28 cellular contexts compared by ENCODE assay signal in genomic region chr9:130881516-130881915, GRCh38. TPM values are rescaled to one million over a fixed set of nuclear protein-coding genes. Genes with fewer than 3 reads are reported as not detected.
DNase-seq lines count a peak whose midpoint lies in the region; ATAC-seq and TF ChIP-seq lines count a peak whose summit lies in the region.
"Had no signal": no experiment of that assay in that cellular context is flagged by ENCODE, and none has a peak within 500 bp of the region (broad histone marks: within the 10 kb centered on the region; RNA-seq: fewer than 3 reads in every experiment).

No MANE protein-coding gene starts in this region.

- no peak overlapping the region for H3K9ac ChIP-seq in endodermal cell (ENCODE audit: extremely low read depth, low read length, poor library complexity, severe bottlenecking)
- H3K9ac ChIP-seq: BLaER1 had no signal

- no peak overlapping the region for H3K27ac ChIP-seq in endodermal cell (ENCODE audit: low read depth, low read length)
- H3K27ac ChIP-seq: BLaER1 had no signal

- peaks cover 59% of the 10 kb centered on the region for H3K36me3 ChIP-seq in endodermal cell (ENCODE audit: control insufficient read depth, insufficient read depth, low read length)

- H3K4me1 Mint-ChIP-seq in stimulated activated naive CD8-positive, alpha-beta T cell treated with anti-CD3 and anti-CD28 coated beads, Interleukin-15, Interleukin-2, amounts not matched to agents 100 ng/mL and 50 ng/mL, for 24 hours (ENCODE audit: low read depth) = no peaks in the 10 kb centered on the region
- no peaks in the 10 kb centered on the region for H3K4me1 Mint-ChIP-seq in stimulated activated naive CD8-positive, alpha-beta T cell treated with anti-CD3 and anti-CD28 coated beads, Interleukin-15, amount 100 ng/mL, for 72 hours
- H3K4me1 Mint-ChIP-seq in endodermal cell (peaks cover 6% of the 10 kb centered on the region), glutamatergic neuron (ENCODE audit: low read depth, unreplicated experiment) (no peaks in the 10 kb centered on the region)
- H3K4me1 Mint-ChIP-seq: CD14-positive monocyte; CD4-positive, alpha-beta memory T cell; CD4-positive, CD25-positive, alpha-beta regulatory T cell; CD8-positive, alpha-beta memory T cell had no signal

- peaks cover 3% of the 10 kb centered on the region for H3K4me1 ChIP-seq in endodermal cell (ENCODE audit: control insufficient read depth, insufficient read depth, low read length)
- H3K4me1 ChIP-seq: BE2C, BLaER1 had no signal

- TF ChIP-seq CTCF in endodermal cell (conservative IDR thresholded peaks at IDR 0.05) (no peak), glutamatergic neuron (IDR thresholded peaks at IDR 0.05; ENCODE audit: partially characterized antibody, unreplicated experiment) (no peak)

- peak overlapping the region; percentile 45 for H3K27ac Mint-ChIP-seq in stimulated activated naive CD8-positive, alpha-beta T cell treated with anti-CD3 and anti-CD28 coated beads, Interleukin-15, Interleukin-2, amounts not matched to agents 100 ng/mL and 50 ng/mL, for 24 hours
- no peak overlapping the region for H3K27ac Mint-ChIP-seq in stimulated activated naive CD8-positive, alpha-beta T cell treated with anti-CD3 and anti-CD28 coated beads, Interleukin-15, amount 100 ng/mL, for 72 hours
- H3K27ac Mint-ChIP-seq in endodermal cell = peak overlapping the region; percentile 2
- H3K27ac Mint-ChIP-seq in glutamatergic neuron (ENCODE audit: unreplicated experiment) = peak overlapping the region; percentile 15
- H3K27ac Mint-ChIP-seq: CD4-positive, CD25-positive, alpha-beta regulatory T cell; CD8-positive, alpha-beta memory T cell had no signal

- no peak overlapping the region for H3K4me3 Mint-ChIP-seq in stimulated activated naive CD8-positive, alpha-beta T cell treated with anti-CD3 and anti-CD28 coated beads, Interleukin-15, Interleukin-2, amounts not matched to agents 100 ng/mL and 50 ng/mL, for 24 hours
- H3K4me3 Mint-ChIP-seq in stimulated activated naive CD8-positive, alpha-beta T cell treated with anti-CD3 and anti-CD28 coated beads, Interleukin-15, amount 100 ng/mL, for 72 hours = no peak overlapping the region
- H3K4me3 Mint-ChIP-seq in endodermal cell (no peak overlapping the region), glutamatergic neuron (ENCODE audit: unreplicated experiment) (no peak overlapping the region)
- H3K4me3 Mint-ChIP-seq: CD14-positive monocyte; CD4-positive, alpha-beta memory T cell; CD4-positive, CD25-positive, alpha-beta regulatory T cell; CD8-positive, alpha-beta memory T cell had no signal

- peaks cover 47% of the 10 kb centered on the region for H3K36me3 Mint-ChIP-seq in stimulated activated naive CD8-positive, alpha-beta T cell treated with anti-CD3 and anti-CD28 coated beads, Interleukin-15, Interleukin-2, amounts not matched to agents 100 ng/mL and 50 ng/mL, for 24 hours (ENCODE audit: low read depth)
- peaks cover 82% of the 10 kb centered on the region for H3K36me3 Mint-ChIP-seq in endodermal cell (ENCODE audit: low read depth)
- H3K36me3 Mint-ChIP-seq in glutamatergic neuron (ENCODE audit: unreplicated experiment) = no peaks in the 10 kb centered on the region

- DNase-seq in stimulated activated naive CD8-positive, alpha-beta T cell treated with anti-CD3 and anti-CD28 coated beads, Interleukin-15, amount 100 ng/mL, for 72 hours = no peak
- DNase-seq in endodermal cell (no peak), glutamatergic neuron (no peak), NCI-H524 (lab: John Stamatoyannopoulos, UW) (no peak)
- DNase-seq in activated CD4-positive, alpha-beta T cell treated with anti-CD3 and anti-CD28 coated beads for 1 hour = no peak
- DNase-seq: 8988T; ACHN; BE2C; C1 segment of cervical spinal cord; CD4-positive, alpha-beta memory T cell; CD4-positive, CD25-positive, alpha-beta regulatory T cell; CD8-positive, alpha-beta memory T cell; COR-L47; DMS 273 treated with DMSO at 0.1 percent for 48 hours; DMS153; DMS53; DMS79; DND-41; EL; GDM1 had no signal

- H3K4me3 ChIP-seq in endodermal cell (ENCODE audit: low read length) = no peak overlapping the region
- H3K4me3 ChIP-seq: BLaER1, GM12878 had no signal

- 86 to 94% methylated on average over 3 to 5 of the region's 6 CpGs for WGBS in endodermal cell (ENCODE audit: insufficient coverage in 1 of 2, insufficient read length in 1 of 2), 2 experiments

- no peaks in the 10 kb centered on the region for H3K27me3 Mint-ChIP-seq in stimulated activated naive CD8-positive, alpha-beta T cell treated with anti-CD3 and anti-CD28 coated beads, Interleukin-15, Interleukin-2, amounts not matched to agents 100 ng/mL and 50 ng/mL, for 24 hours
- H3K27me3 Mint-ChIP-seq in stimulated activated naive CD8-positive, alpha-beta T cell treated with anti-CD3 and anti-CD28 coated beads, Interleukin-15, amount 100 ng/mL, for 72 hours = no peaks in the 10 kb centered on the region
- no peaks in the 10 kb centered on the region for H3K27me3 Mint-ChIP-seq in endodermal cell (ENCODE audit: insufficient read depth)
- H3K27me3 Mint-ChIP-seq in glutamatergic neuron (ENCODE audit: unreplicated experiment) = peaks cover 8% of the 10 kb centered on the region
- H3K27me3 Mint-ChIP-seq: CD4-positive, alpha-beta memory T cell; CD4-positive, CD25-positive, alpha-beta regulatory T cell; CD8-positive, alpha-beta memory T cell had no signal

- no peaks in the 10 kb centered on the region for H3K27me3 ChIP-seq in endodermal cell (ENCODE audit: control insufficient read depth, insufficient read depth, low read length, poor library complexity, severe bottlenecking)
- H3K27me3 ChIP-seq: BE2C, BLaER1 had no signal

- ATAC-seq in stimulated activated naive CD8-positive, alpha-beta T cell treated with anti-CD3 and anti-CD28 coated beads, Interleukin-15, amount 100 ng/mL, for 72 hours = no peak
- ATAC-seq: GM12878 had no signal

- no peaks in the 10 kb centered on the region for H3K9me3 ChIP-seq in endodermal cell (ENCODE audit: control insufficient read depth, low read length)
- H3K9me3 ChIP-seq: BE2C, BLaER1 had no signal

- H3K9me3 Mint-ChIP-seq in stimulated activated naive CD8-positive, alpha-beta T cell treated with anti-CD3 and anti-CD28 coated beads, Interleukin-15, Interleukin-2, amounts not matched to agents 100 ng/mL and 50 ng/mL, for 24 hours = no peaks in the 10 kb centered on the region
- H3K9me3 Mint-ChIP-seq in stimulated activated naive CD8-positive, alpha-beta T cell treated with anti-CD3 and anti-CD28 coated beads, Interleukin-15, amount 100 ng/mL, for 72 hours = no peaks in the 10 kb centered on the region
- H3K9me3 Mint-ChIP-seq in endodermal cell (no peaks in the 10 kb centered on the region), glutamatergic neuron (ENCODE audit: unreplicated experiment) (peaks cover 6% of the 10 kb centered on the region)
- H3K9me3 Mint-ChIP-seq: CD14-positive monocyte; CD4-positive, CD25-positive, alpha-beta regulatory T cell; CD8-positive, alpha-beta memory T cell had no signal

RNA-seq across cellular contexts. Expression of gene QRFP, which starts 15.1 kb away (rescaled TPM):
- total RNA-seq in endodermal cell (not detected), glutamatergic neuron (ENCODE audit: unreplicated experiment) (not detected)
- polyA plus RNA-seq in endodermal cell (2013, experiment 1 of 2) = not detected
- not detected for polyA plus RNA-seq in endodermal cell (2013, experiment 2 of 2)
- total RNA-seq: A673; CD4-positive, alpha-beta memory T cell; CD4-positive, CD25-positive, alpha-beta regulatory T cell; CD8-positive, alpha-beta memory T cell; Daoy; G401; GM12878 had no signal
- polyA plus RNA-seq: AG04450; CD4-positive, alpha-beta memory T cell; CD4-positive, CD25-positive, alpha-beta regulatory T cell; CD8-positive, alpha-beta memory T cell; GM12878 had no signal

RNA-seq across cellular contexts. Expression of gene ABL1, which starts 46.5 kb away (rescaled TPM):
- 10 to 100 TPM; 78.8 to 94.1 TPM for total RNA-seq in endodermal cell
- polyA plus RNA-seq in endodermal cell (2013, experiment 1 of 2) = 62.3 TPM
- 60.4 TPM for polyA plus RNA-seq in endodermal cell (2013, experiment 2 of 2)
- total RNA-seq in glutamatergic neuron (ENCODE audit: unreplicated experiment) = 118 TPM

RNA-seq across cellular contexts. Expression of gene FIBCD1, which starts 57.5 kb away (rescaled TPM):
- total RNA-seq in endodermal cell = 1 to 10 TPM; 2.8 to 3.7 TPM
- 4.3 TPM for polyA plus RNA-seq in endodermal cell (2013, experiment 1 of 2)
- polyA plus RNA-seq in endodermal cell (2013, experiment 2 of 2) = 3.4 TPM
- not detected for total RNA-seq in glutamatergic neuron (ENCODE audit: unreplicated experiment)
- total RNA-seq: CD4-positive, alpha-beta memory T cell; CD4-positive, CD25-positive, alpha-beta regulatory T cell; CD8-positive, alpha-beta memory T cell had no signal
- polyA plus RNA-seq: CD14-positive monocyte; CD4-positive, alpha-beta memory T cell; CD4-positive, CD25-positive, alpha-beta regulatory T cell; CD8-positive, alpha-beta memory T cell had no signal

Comparison
In these comparisons a context has a peak if more than half of its experiments do, and no peak if none do; other contexts are left out.
1. H3K27ac Mint-ChIP-seq: peak in stimulated activated naive CD8-positive, alpha-beta T cell treated with anti-CD3 and anti-CD28 coated beads, Interleukin-15, Interleukin-2, amounts not matched to agents 100 ng/mL and 50 ng/mL, for 24 hours (single experiment), endodermal cell (single experiment) and glutamatergic neuron (single experiment); none in stimulated activated naive CD8-positive, alpha-beta T cell treated with anti-CD3 and anti-CD28 coated beads, Interleukin-15, amount 100 ng/mL, for 72 hours (0 of 2).